ENCODE assay signal across 1 cellular context in genomic region chr1:45802343-45803298, GRCh38.
TF ChIP-seq lines count a peak whose summit lies in the region.

No MANE protein-coding gene starts in this region.

TF ChIP-seq in GM23338, 12 proteins besides CTCF, POLR2A, EP300 and RAD21 (continued from another document):
- TF ChIP-seq REST (IDR thresholded peaks at IDR 0.05; ENCODE audit: unreplicated experiment) = no peak
- TF ChIP-seq, protein P1, sequence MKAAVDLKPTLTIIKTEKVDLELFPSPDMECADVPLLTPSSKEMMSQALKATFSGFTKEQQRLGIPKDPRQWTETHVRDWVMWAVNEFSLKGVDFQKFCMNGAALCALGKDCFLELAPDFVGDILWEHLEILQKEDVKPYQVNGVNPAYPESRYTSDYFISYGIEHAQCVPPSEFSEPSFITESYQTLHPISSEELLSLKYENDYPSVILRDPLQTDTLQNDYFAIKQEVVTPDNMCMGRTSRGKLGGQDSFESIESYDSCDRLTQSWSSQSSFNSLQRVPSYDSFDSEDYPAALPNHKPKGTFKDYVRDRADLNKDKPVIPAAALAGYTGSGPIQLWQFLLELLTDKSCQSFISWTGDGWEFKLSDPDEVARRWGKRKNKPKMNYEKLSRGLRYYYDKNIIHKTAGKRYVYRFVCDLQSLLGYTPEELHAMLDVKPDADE (IDR thresholded peaks at IDR 0.05) = no peak
- TF ChIP-seq EZH2phosphoT487 (IDR thresholded peaks at IDR 0.05; ENCODE audit: unreplicated experiment) = no peak
- TF ChIP-seq ZNF114 (CRISPR knock-in tag; IDR thresholded peaks at IDR 0.05) = no peak
- TF ChIP-seq ZNF331 (CRISPR knock-in tag; IDR thresholded peaks at IDR 0.05; ENCODE audit: low read depth) = no peak
- TF ChIP-seq POLR2AphosphoS5 (IDR thresholded peaks at IDR 0.05; ENCODE audit: low read depth) = no peak
- no peak for TF ChIP-seq ZNF462 (CRISPR knock-in tag; IDR thresholded peaks at IDR 0.05)
- no peak for TF ChIP-seq CREB1 (CRISPR knock-in tag; IDR thresholded peaks at IDR 0.05; ENCODE audit: low read depth)
- TF ChIP-seq JUNB (IDR thresholded peaks at IDR 0.05; ENCODE audit: unreplicated experiment) = no peak
- no peak for TF ChIP-seq NANOG (IDR thresholded peaks at IDR 0.05; ENCODE audit: borderline replicate concordance)
